ENCODE assay signal across 27 cellular contexts in genomic region chr6:168411793-168412192, GRCh38. TPM values are rescaled to one million over a fixed set of nuclear protein-coding genes. Genes with fewer than 3 reads are reported as not detected.
"Had no signal": no experiment of that assay in that cellular context is flagged by ENCODE, and none has a peak within 500 bp of the region (broad histone marks: within the 10 kb centered on the region; RNA-seq: fewer than 3 reads in every experiment).

No MANE protein-coding gene starts in this region.

- DNase-seq: cortex of kidney; effector CD4-positive, alpha-beta T cell; effector memory CD4-positive, alpha-beta T cell; erythroblast; esophagus squamous epithelium; foreskin fibroblast; foreskin melanocyte; gastrocnemius medialis; glutamatergic neuron; heart right ventricle; hippocampal formation; left cardiac atrium; left ventricle myocardium superior; lower lobe of right lung; mesenchymal stem cell; mucosa of descending colon; naive B cell had no signal

- H3K4me3 ChIP-seq: esophagus squamous epithelium, gastrocnemius medialis, heart right ventricle, left lung, lower lobe of right lung, mucosa of descending colon had no signal

- H3K4me1 ChIP-seq: gastrocnemius medialis, left lung, lower lobe of right lung had no signal

- H3K27me3 Mint-ChIP-seq: dendritic cell treated with granulocyte-macrophage colony-stimulating factor and Interleukin-4, amounts not matched to agents 40 ng/mL and 50 ng/mL, for 4 days; naive B cell had no signal

- ATAC-seq: esophagus mucosa, gastrocnemius medialis, heart right ventricle, left cardiac atrium, left lung, left ventricle myocardium superior, mucosa of descending colon had no signal

- H3K36me3 Mint-ChIP-seq: mesothelial cell of epicardium, naive B cell had no signal

- H3K36me3 ChIP-seq: esophagus squamous epithelium, gastrocnemius medialis, heart right ventricle, left lung, lower lobe of right lung had no signal

- H3K27me3 ChIP-seq: gastrocnemius medialis had no signal

- H3K27ac Mint-ChIP-seq: dendritic cell treated with granulocyte-macrophage colony-stimulating factor and Interleukin-4, amounts not matched to agents 40 ng/mL and 50 ng/mL, for 4 days; mesothelial cell of epicardium; naive B cell had no signal

- H3K4me1 Mint-ChIP-seq: naive B cell had no signal

- H3K9me3 Mint-ChIP-seq: mesothelial cell of epicardium had no signal

- H3K27ac ChIP-seq: epithelial cell of prostate, esophagus squamous epithelium, gastrocnemius medialis, left lung, lower lobe of right lung had no signal

- H3K9me3 ChIP-seq: esophagus squamous epithelium, gastrocnemius medialis, heart right ventricle, left lung, lower lobe of right lung, mucosa of descending colon had no signal

- H3K4me3 Mint-ChIP-seq: dendritic cell treated with granulocyte-macrophage colony-stimulating factor and Interleukin-4, amounts not matched to agents 40 ng/mL and 50 ng/mL, for 4 days; mesothelial cell of epicardium; naive B cell had no signal

RNA-seq across cellular contexts. Expression of gene SMOC2, which starts 29.2 kb away (rescaled TPM):
- total RNA-seq: dermis microvascular lymphatic vessel endothelial cell, glomerular endothelial cell, kidney epithelial cell, lung microvascular endothelial cell, myocyte had no signal
